In genomic region chr3:140403559-140403958, GRCh38 we compare ENCODE assay signal across 16 cellular contexts.
"Had no signal": no experiment of that assay in that cellular context is flagged by ENCODE, and none has a peak within 500 bp of the region (broad histone marks: within the 10 kb centered on the region; RNA-seq: fewer than 3 reads in every experiment).

No MANE protein-coding gene starts in this region.

- H3K9me3 ChIP-seq: ovary, psoas muscle, tibial nerve had no signal

- H3K27ac Mint-ChIP-seq: activated B cell treated with CpG ODN at 0.5 μM for 24 hours; activated CD4-positive, alpha-beta memory T cell treated with anti-CD3 and anti-CD28 coated beads for 36 hours; activated naive CD8-positive, alpha-beta T cell; naive thymus-derived CD8-positive, alpha-beta T cell had no signal

- H3K4me3 ChIP-seq: ovary, psoas muscle, tibial nerve had no signal

- H3K27me3 ChIP-seq: ovary, tibial nerve had no signal

- DNase-seq: activated B cell treated with CpG ODN at 0.5 μM for 24 hours; activated CD4-positive, alpha-beta memory T cell treated with anti-CD3 and anti-CD28 coated beads for 36 hours; activated CD4-positive, alpha-beta T cell treated with anti-CD3 and anti-CD28 coated beads for 4 hours; activated T-cell treated with anti-CD3 and anti-CD28 coated beads for 4 hours; dermis blood vessel endothelial cell; effector memory CD4-positive, alpha-beta T cell; mesendoderm; naive thymus-derived CD8-positive, alpha-beta T cell; ovary; psoas muscle; right cardiac atrium; stimulated activated naive CD8-positive, alpha-beta T cell treated with anti-CD3 and anti-CD28 coated beads, Interleukin-15, Interleukin-2, amounts not matched to agents 100 U/mL and 50 U/mL, for 24 hours; substantia nigra had no signal

- ATAC-seq: naive thymus-derived CD8-positive, alpha-beta T cell; psoas muscle; right cardiac atrium; stimulated activated naive CD8-positive, alpha-beta T cell treated with anti-CD3 and anti-CD28 coated beads, Interleukin-15, Interleukin-2, amounts not matched to agents 100 U/mL and 50 U/mL, for 24 hours had no signal

- H3K27me3 Mint-ChIP-seq: activated CD4-positive, alpha-beta memory T cell treated with anti-CD3 and anti-CD28 coated beads for 36 hours had no signal

- H3K36me3 Mint-ChIP-seq: activated CD4-positive, alpha-beta memory T cell treated with anti-CD3 and anti-CD28 coated beads for 36 hours; activated naive CD8-positive, alpha-beta T cell; naive thymus-derived CD8-positive, alpha-beta T cell had no signal

- H3K4me3 Mint-ChIP-seq: activated B cell treated with CpG ODN at 0.5 μM for 24 hours; activated CD4-positive, alpha-beta memory T cell treated with anti-CD3 and anti-CD28 coated beads for 36 hours; activated naive CD8-positive, alpha-beta T cell; naive thymus-derived CD8-positive, alpha-beta T cell had no signal

- FAIRE-seq: endothelial cell of umbilical vein had no signal

- H3K27ac ChIP-seq: ovary, psoas muscle, tibial nerve had no signal

- H3K9me3 Mint-ChIP-seq: activated B cell treated with CpG ODN at 0.5 μM for 24 hours; activated CD4-positive, alpha-beta memory T cell treated with anti-CD3 and anti-CD28 coated beads for 36 hours had no signal

- H3K36me3 ChIP-seq: ovary, tibial nerve had no signal

- H3K4me1 ChIP-seq: psoas muscle, tibial nerve had no signal

- H3K4me1 Mint-ChIP-seq: activated B cell treated with CpG ODN at 0.5 μM for 24 hours; naive thymus-derived CD8-positive, alpha-beta T cell had no signal
